In genomic region chr6:25961619-25962367, GRCh38 we compare ENCODE assay signal across 8 cellular contexts. TPM values are rescaled to one million over a fixed set of nuclear protein-coding genes. Genes with fewer than 3 reads are reported as not detected.
DNase-seq lines count a peak whose midpoint lies in the region; ATAC-seq and TF ChIP-seq lines count a peak whose summit lies in the region.

No MANE protein-coding gene starts in this region.

- peaks cover 38% of the 10 kb centered on the region for H3K79me2 ChIP-seq in DOHH2 (ENCODE audit: control insufficient read depth, low read length)

- H3K27me3 Mint-ChIP-seq in osteocyte (ENCODE audit: unreplicated experiment) = no peaks in the 10 kb centered on the region

- H3K4me1 ChIP-seq in DOHH2 (ENCODE audit: control insufficient read depth, low read length) = peaks cover 58% of the 10 kb centered on the region

- H3K4me3 ChIP-seq in DOHH2 (ENCODE audit: low read length) (peak overlapping the region; percentile 83), coronary artery (peak overlapping the region; percentile 78)

- no peak for ATAC-seq in GM18858 (IDR thresholded peaks at IDR 0.05; ENCODE audit: unreplicated experiment)
- ATAC-seq in HG02610 (IDR thresholded peaks at IDR 0.05; ENCODE audit: unreplicated experiment) = no peak

- peak overlapping the region; percentile 88 for H3K4me2 ChIP-seq in DOHH2 (ENCODE audit: low read length)

- peaks cover 4% of the 10 kb centered on the region for H3F3A ChIP-seq in DOHH2 (ENCODE audit: control insufficient read depth, insufficient read depth)

- H3K27me3 ChIP-seq in DOHH2 (ENCODE audit: control insufficient read depth, low read length) = no peaks in the 10 kb centered on the region

- H3K9me3 Mint-ChIP-seq in osteocyte (ENCODE audit: unreplicated experiment) = peaks cover 6% of the 10 kb centered on the region

- DNase-seq in M059J (ENCODE audit: low read depth) (peak; percentile 26), coronary artery (ENCODE audit: low spot score) (no peak), osteocyte (ENCODE audit: extremely low spot score, unreplicated experiment) (no peak), NCI-H524 treated with DMSO at 0.1 percent for 48 hours (lab: John Stamatoyannopoulos, UW) (no peak), DMS79 (lab: John Stamatoyannopoulos, UW) (no peak)

- peak overlapping the region; percentile 88 for H3K27ac ChIP-seq in DOHH2 (ENCODE audit: low read depth, low read length)
- H3K27ac ChIP-seq in coronary artery = peak overlapping the region; percentile 91 to 95

- TF ChIP-seq CTCF in DOHH2 (IDR thresholded peaks at IDR 0.05; ENCODE audit: low read depth, low read length, poor library complexity, severe bottlenecking) = peak; percentile 46
- TF ChIP-seq CTCF in coronary artery (IDR thresholded peaks at IDR 0.05) = no peak
- no peak for TF ChIP-seq CTCF in osteocyte (IDR thresholded peaks at IDR 0.05)

- no peaks in the 10 kb centered on the region for H3K9me2 ChIP-seq in DOHH2 (replicated peaks; ENCODE audit: control insufficient read depth, low read length)

- H4K20me1 ChIP-seq in DOHH2 (ENCODE audit: control insufficient read depth, insufficient read depth, low read depth, low read length) = no peaks in the 10 kb centered on the region

- peak overlapping the region; percentile 92 for H3K4me3 Mint-ChIP-seq in osteocyte (ENCODE audit: unreplicated experiment)

- H3K27ac Mint-ChIP-seq in osteocyte (ENCODE audit: unreplicated experiment) = peak overlapping the region; percentile 100

- peaks cover 10% of the 10 kb centered on the region for H3K36me3 Mint-ChIP-seq in osteocyte (ENCODE audit: unreplicated experiment)

- H3K4me1 Mint-ChIP-seq in osteocyte (ENCODE audit: unreplicated experiment) = peaks cover 31% of the 10 kb centered on the region

- H3K36me3 ChIP-seq in DOHH2 (ENCODE audit: control insufficient read depth, low read length) = peaks cover 35% of the 10 kb centered on the region

- H3K9me3 ChIP-seq in DOHH2 (ENCODE audit: control insufficient read depth, insufficient read depth, low read length) = peaks cover 26% of the 10 kb centered on the region; the same call in 1 of the 2 replicates

RNA-seq across cellular contexts. Expression of gene TRIM38, which starts 0.8 kb away (rescaled TPM):
- 9.6 and 13.9 TPM in 2 replicates for total RNA-seq in M059J (2014; rRNA removed; shearing (Covaris generic))
- total RNA-seq in osteocyte = 8.0 and 8.4 TPM in 2 replicates

RNA-seq across cellular contexts. Expression of gene SLC17A2, which starts 31.3 kb away (rescaled TPM):
- not detected in 2 replicates for total RNA-seq in M059J (2014; rRNA removed; shearing (Covaris generic))
- total RNA-seq in osteocyte = not detected in 2 replicates
